Comparison of ENCODE assay signal across 8 cellular contexts in the genomic region with DNA sequence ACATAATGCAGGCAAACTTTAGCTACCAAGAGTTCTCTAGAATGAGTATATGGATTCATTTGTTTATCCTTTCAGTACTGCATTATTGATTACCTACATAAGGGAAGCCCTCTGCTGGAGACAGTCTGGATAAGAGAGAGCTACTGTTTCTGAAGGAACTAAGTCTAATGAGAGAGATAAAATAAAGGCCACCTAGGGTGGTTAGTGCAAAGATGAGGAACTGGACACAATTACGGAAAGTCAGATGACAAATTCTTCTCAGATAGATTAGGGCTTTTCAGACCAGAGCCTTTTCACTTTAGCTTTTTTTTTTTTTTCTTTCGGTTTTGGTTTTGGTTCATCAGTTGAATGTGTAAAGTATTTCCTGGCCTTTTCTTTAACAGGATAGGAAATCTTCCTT. TPM values are rescaled to one million over a fixed set of nuclear protein-coding genes. Genes with fewer than 3 reads are reported as not detected.
DNase-seq lines count a peak whose midpoint lies in the region; ATAC-seq and TF ChIP-seq lines count a peak whose summit lies in the region.

No MANE protein-coding gene starts in this region.

- H3K4me2 ChIP-seq in OCI-LY7 (ENCODE audit: low read length), result no peak overlapping the region

- intact Hi-C loops in activated CD4-positive, alpha-beta T cell treated with anti-CD3 and anti-CD28 coated beads, Interleukin-2, amount 10 ng/mL, durations not matched to agents 24 days and 14 days (cut with micrococcal nuclease), result loop anchor here (1.0 kb wide), 1 partner anchor 32 kb away; the partner anchor contains the start of gene ISOC1
- intact Hi-C loops in OCI-LY7 (cut with micrococcal nuclease; ENCODE audit: unreplicated experiment), result loop anchor here (10.0 kb wide), 1 partner anchor 221 kb away; no protein-coding TSS in a partner anchor
- intact Hi-C loops in spleen (cut with DNase I; ENCODE audit: low total_unique reads), result no loop called here
- intact Hi-C loops in thyroid gland (cut with DNase I), result no loop called here

- POLR2A ChIA-PET in OCI-LY7 (lab: Charles Lee), result interaction anchor here (0.7 to 1.2 kb wide), 3 partner anchors 14 to 306 kb away, joined by 3 to 5 read pairs (median 3); no protein-coding TSS in a partner anchor

- H3K27ac ChIP-seq in OCI-LY7 (ENCODE audit: low read depth, low read length, poor library complexity, severe bottlenecking), result no peak overlapping the region
- H3K27ac ChIP-seq in spleen, result peak overlapping the region in 5 of 8 donors; percentile 25 to 65 (median 59)
- H3K27ac ChIP-seq in thyroid gland, result no peak overlapping the region

- CTCF ChIA-PET in OCI-LY7 (lab: Charles Lee; ENCODE audit: unreplicated experiment), result interaction anchor here (0.7 kb wide), 1 partner anchor 31 kb away, joined by 3 read pairs; no protein-coding TSS in a partner anchor

- no peaks in the 10 kb centered on the region for H3K27me3 Mint-ChIP-seq in activated CD4-positive, alpha-beta T cell treated with anti-CD3 and anti-CD28 coated beads, Interleukin-2, amount 10 ng/mL, durations not matched to agents 24 days and 14 days

- TF ChIP-seq POLR2A in spleen (IDR thresholded peaks at IDR 0.05) (no peak), thyroid gland (IDR thresholded peaks at IDR 0.05) (no peak)

- no peaks in the 10 kb centered on the region for H3K36me3 Mint-ChIP-seq in activated CD4-positive, alpha-beta T cell treated with anti-CD3 and anti-CD28 coated beads, Interleukin-2, amount 10 ng/mL, durations not matched to agents 24 days and 14 days (ENCODE audit: low read depth)

- no peaks in the 10 kb centered on the region for H3K79me2 ChIP-seq in OCI-LY7 (ENCODE audit: insufficient read depth, low read depth, low read length)

- DNase-seq in activated CD4-positive, alpha-beta T cell treated with anti-CD3 and anti-CD28 coated beads, Interleukin-2, amount 10 ng/mL, durations not matched to agents 24 days and 14 days, result peak; percentile 59
- no peak for DNase-seq in activated CD4-positive, alpha-beta T cell treated with anti-CD3 and anti-CD28 coated beads, Interleukin-2, amount 50 U/mL, for 1 hour
- DNase-seq in OCI-LY7 (ENCODE audit: low spot score), result no peak
- DNase-seq in spleen, result no peak
- DNase-seq in KG1 (lab: John Stamatoyannopoulos, UW), result no peak
- no peak for DNase-seq in DMS153 treated with DMSO at 0.1 percent for 48 hours (lab: John Stamatoyannopoulos, UW; ENCODE audit: unreplicated experiment)
- no peak for DNase-seq in thyroid gland

- H3K4me3 ChIP-seq in OCI-LY7 (ENCODE audit: low read depth, low read length, poor library complexity, severe bottlenecking) (no peak overlapping the region), spleen (peak overlapping the region in 1 of 8 donors; percentile 0), thyroid gland (replicated peaks in 1 of 3) (no peak overlapping the region)

- H3K36me3 ChIP-seq in OCI-LY7 (ENCODE audit: insufficient read depth, low read length), result no peaks in the 10 kb centered on the region
- no peaks in the 10 kb centered on the region for H3K36me3 ChIP-seq in spleen
- H3K36me3 ChIP-seq in thyroid gland, result no peaks in the 10 kb centered on the region

- peak overlapping the region; percentile 59 for H3K4me3 Mint-ChIP-seq in activated CD4-positive, alpha-beta T cell treated with anti-CD3 and anti-CD28 coated beads, Interleukin-2, amount 10 ng/mL, durations not matched to agents 24 days and 14 days

- H3K9me3 Mint-ChIP-seq in activated CD4-positive, alpha-beta T cell treated with anti-CD3 and anti-CD28 coated beads, Interleukin-2, amount 10 ng/mL, durations not matched to agents 24 days and 14 days, result no peaks in the 10 kb centered on the region

- peak overlapping the region; percentile 20; the same call in 1 of the 2 replicates for H2AFZ ChIP-seq in OCI-LY7 (ENCODE audit: low read length)

- H3K4me1 Mint-ChIP-seq in activated CD4-positive, alpha-beta T cell treated with anti-CD3 and anti-CD28 coated beads, Interleukin-2, amount 10 ng/mL, durations not matched to agents 24 days and 14 days, result peaks cover 10% of the 10 kb centered on the region

- TF ChIP-seq CTCF in OCI-LY7 (conservative IDR thresholded peaks at IDR 0.05; ENCODE audit: low read length) (peak; percentile 30; the same call in 1 of the 2 replicates), spleen (IDR thresholded peaks at IDR 0.05 in 8 of 11, conservative IDR thresholded peaks at IDR 0.05 in 3 of 11) (no peak), thyroid gland (IDR thresholded peaks at IDR 0.05) (no peak)

- H3K9me2 ChIP-seq in OCI-LY7 (ENCODE audit: insufficient read depth, low read length), result no peaks in the 10 kb centered on the region

- peak overlapping the region; percentile 86 for H3K27ac Mint-ChIP-seq in activated CD4-positive, alpha-beta T cell treated with anti-CD3 and anti-CD28 coated beads, Interleukin-2, amount 10 ng/mL, durations not matched to agents 24 days and 14 days

- no peaks in the 10 kb centered on the region for H4K20me1 ChIP-seq in OCI-LY7 (ENCODE audit: insufficient read depth, low read length)

- no peaks in the 10 kb centered on the region for H3K9me3 ChIP-seq in OCI-LY7 (ENCODE audit: low read length)
- no peaks in the 10 kb centered on the region for H3K9me3 ChIP-seq in spleen
- no peaks in the 10 kb centered on the region for H3K9me3 ChIP-seq in thyroid gland

- ATAC-seq in HG02763 (IDR thresholded peaks at IDR 0.05; ENCODE audit: unreplicated experiment), result peak; percentile 73

- 24 to 48% (median 39%) methylated on average over 2 of the region's 2 CpGs for WGBS in spleen, 5 donors
- 72 to 79% methylated on average over 2 of the region's 2 CpGs for WGBS in thyroid gland, 2 donors

- H3K4me1 ChIP-seq in OCI-LY7 (ENCODE audit: insufficient read depth, low read length, poor library complexity, severe bottlenecking) (no peaks in the 10 kb centered on the region), spleen (peaks cover 0 to 15% (median 7%) of the 10 kb centered on the region in 6 donors), thyroid gland (no peaks in the 10 kb centered on the region)

- no TSS peak for BruUV-seq in OCI-LY7 (replicated peaks; lab: Mats Ljungman, UMichigan)

- no peaks in the 10 kb centered on the region for H3K27me3 ChIP-seq in spleen (replicated peaks in 1 of 7)
- no peaks in the 10 kb centered on the region for H3K27me3 ChIP-seq in thyroid gland

RNA-seq across cellular contexts. Expression of gene ISOC1, which starts 31.3 kb away (rescaled TPM):
- 29.4 and 31.6 TPM in 2 replicates for total RNA-seq in activated CD4-positive, alpha-beta T cell treated with anti-CD3 and anti-CD28 coated beads, Interleukin-2, amount 10 ng/mL, durations not matched to agents 24 days and 14 days
- 16.7 and 17.9 TPM in 2 replicates for total RNA-seq in OCI-LY7 (2014; rRNA removed; shearing (Covaris generic))
- total RNA-seq in OCI-LY7 (2022), result 23.8 and 25.6 TPM in 2 replicates
- total RNA-seq in spleen, result 10 to 100 TPM; 10.1 to 22.9 (median 11.9) TPM
- polyA plus RNA-seq in spleen, result 10 to 100 TPM in 2 of 3 donors, 1 to 10 TPM in 1; 7.2 to 14.7 (median 13.0) TPM
- total RNA-seq in thyroid gland, result 10 to 100 TPM; 18.1 to 45.1 (median 26.2) TPM

Comparison
In these comparisons a context has a peak if more than half of its experiments do, and no peak if none do; other contexts are left out.
1. H3K27ac ChIP-seq: peak in spleen (5 of 8); none in OCI-LY7 (single experiment) and thyroid gland (0 of 3).
2. intact Hi-C loops: an anchor here in activated CD4-positive, alpha-beta T cell treated with anti-CD3 and anti-CD28 coated beads, Interleukin-2, amount 10 ng/mL, durations not matched to agents 24 days and 14 days (1.0 kb wide) and OCI-LY7 (10.0 kb wide); none called in spleen and thyroid gland.